ENCODE assay signal across 10 cellular contexts in the genomic region with DNA sequence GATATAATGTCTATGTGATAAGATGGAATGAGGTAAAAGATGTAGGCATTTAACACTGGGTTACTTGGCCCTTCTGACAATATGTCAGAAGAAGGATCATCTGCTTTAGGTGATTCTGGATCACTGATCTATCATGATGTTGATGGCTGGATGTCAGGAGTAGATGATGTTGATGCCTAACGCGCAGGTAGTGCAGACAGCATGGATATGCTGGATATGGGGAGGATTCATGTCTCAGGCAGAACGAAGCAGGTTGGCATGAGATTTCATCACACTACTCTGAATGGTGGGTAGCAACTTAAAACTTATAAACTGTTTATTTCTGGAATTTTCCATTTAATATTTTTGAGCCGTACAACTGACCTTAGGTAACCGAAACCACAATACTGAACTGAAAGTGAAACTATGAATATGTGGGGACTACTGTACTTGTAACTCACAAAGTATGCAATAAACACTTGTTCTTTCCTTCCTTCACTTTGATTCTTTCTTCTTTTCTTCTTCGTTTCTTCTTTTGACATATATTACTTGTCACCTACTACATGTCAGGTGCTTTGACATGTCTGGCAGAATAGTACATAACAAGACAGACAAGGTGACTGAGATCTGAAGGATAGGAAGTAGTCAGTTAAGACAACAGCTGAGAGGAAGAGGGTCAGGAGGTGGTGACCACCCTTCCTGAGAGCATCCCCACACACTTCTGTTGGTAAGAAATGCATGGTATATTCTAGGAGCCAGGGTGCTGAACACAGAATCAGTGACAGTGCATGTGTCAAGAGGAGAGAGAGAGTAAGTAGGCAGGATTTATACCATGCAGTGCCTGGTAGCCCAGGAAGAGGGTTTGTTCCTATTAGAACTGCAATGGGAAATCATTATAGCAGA.
A peak's percentile ranks its signal among the peaks of the same experiment; 100 is the strongest.
DNase-seq lines count a peak whose midpoint lies in the region; ATAC-seq, FAIRE-seq and TF ChIP-seq lines count a peak whose summit lies in the region.
"Had no signal": no experiment of that assay in that cellular context is flagged by ENCODE, and none has a peak within 500 bp of the region (broad histone marks: within the 10 kb centered on the region; RNA-seq: fewer than 3 reads in every experiment).

No MANE protein-coding gene starts in this region.

- TF ChIP-seq POLR2A in A549 (IDR thresholded peaks at IDR 0.05; ENCODE audit: low read length) = no peak

- TF ChIP-seq RAD21 in A549 (conservative IDR thresholded peaks at IDR 0.05 in 1 of 2, IDR thresholded peaks at IDR 0.05 in 1 of 2) = no peak

- H3K9me3 ChIP-seq in A549 (no peaks in the 10 kb centered on the region), A673 (ENCODE audit: low read depth, low read length, poor library complexity, severe bottlenecking) (no peaks in the 10 kb centered on the region), aorta (ENCODE audit: control insufficient read depth, low read length) (no peaks in the 10 kb centered on the region)

- H3K4me3 ChIP-seq in A549 (peak overlapping the region; percentile 26), choroid plexus epithelial cell (ENCODE audit: low read depth, low read length) (no peak overlapping the region), A673 (ENCODE audit: low read depth, low read length, poor library complexity, severe bottlenecking) (no peak overlapping the region), aorta (ENCODE audit: low read length in 2 of 2) (no peak overlapping the region)
- H3K4me3 ChIP-seq: K562 had no signal

- FAIRE-seq in A549 (lab: Jason Lieb, UNC) = no peak
- FAIRE-seq: K562 had no signal

- H3K4me2 ChIP-seq in A549 = peak overlapping the region; percentile 56

- intact Hi-C loops in A673 (cut with micrococcal nuclease; ENCODE audit: unreplicated experiment) = no loop called here
- intact Hi-C loops in aorta (cut with DNase I) = no loop called here

- no peak for DNase-seq in A549 (ENCODE audit: low read depth in 1 of 2, low spot score in 1 of 2)
- peak; percentile 39 for DNase-seq in choroid plexus epithelial cell (ENCODE audit: low read depth)
- DNase-seq in A673 (ENCODE audit: low spot score) = no peak
- no peak for DNase-seq in NCI-H526 treated with DMSO at 0.1 percent for 48 hours (lab: John Stamatoyannopoulos, UW)
- no peak for DNase-seq in substantia nigra (lab: John Stamatoyannopoulos, UW)
- no peak for DNase-seq in aorta
- DNase-seq: hippocampal formation had no signal

- no peak overlapping the region for H3K27ac ChIP-seq in A549
- H3K27ac ChIP-seq in A673 (ENCODE audit: low read depth, low read length, poor library complexity, severe bottlenecking) = no peak overlapping the region
- no peak overlapping the region for H3K27ac ChIP-seq in substantia nigra (ENCODE audit: low read depth, low read length, poor library complexity, severe bottlenecking)
- H3K27ac ChIP-seq in aorta (ENCODE audit: low read depth in 1 of 2, low read length in 2 of 2) = no peak overlapping the region

- H3K4me1 ChIP-seq in A549 (no peaks in the 10 kb centered on the region), A673 (ENCODE audit: insufficient read depth, low read length, poor library complexity, severe bottlenecking) (no peaks in the 10 kb centered on the region), aorta (ENCODE audit: control insufficient read depth in 1 of 2, insufficient read depth in 2 of 2, low read length in 2 of 2) (no peaks in the 10 kb centered on the region)

- 24% methylated on average over 6 of the region's 6 CpGs for WGBS in A549 (ENCODE audit: missing lambda C conversion rate)
- 84 to 88% methylated on average over 6 of the region's 6 CpGs for WGBS in aorta, 2 donors

- TF ChIP-seq EP300 in A549 (IDR thresholded peaks at IDR 0.05) = no peak

- H3K27me3 ChIP-seq in A673 (replicated peaks; ENCODE audit: insufficient read depth, low read depth, low read length, poor library complexity) = no peaks in the 10 kb centered on the region
- H3K27me3 ChIP-seq in aorta (ENCODE audit: control insufficient read depth in 1 of 2, insufficient read depth in 2 of 2, low read length in 1 of 2) = no peaks in the 10 kb centered on the region

- ATAC-seq in A549 (peak; percentile 30 to 58; a peak in 3 of 6 replicates), GM19025 (IDR thresholded peaks at IDR 0.05; ENCODE audit: low read depth, unreplicated experiment) (peak; percentile 61), HG03460 (IDR thresholded peaks at IDR 0.05; ENCODE audit: unreplicated experiment) (peak; percentile 69), aorta (ENCODE audit: low FRiP score) (no peak)
- ATAC-seq: K562 had no signal

- POLR2A ChIA-PET in A549 (lab: Yijun Ruan, JAX) (no interaction called here), A673 (lab: Charles Lee; ENCODE audit: low non-redundant PET) (no interaction called here)

- TF ChIP-seq CTCF in A549 (IDR thresholded peaks at IDR 0.05) = no peak
- no peak for TF ChIP-seq CTCF in choroid plexus epithelial cell (conservative IDR thresholded peaks at IDR 0.05; ENCODE audit: low read depth, low read length)
- TF ChIP-seq CTCF in A673 (conservative IDR thresholded peaks at IDR 0.05; ENCODE audit: low read depth, low read length) = no peak

- CTCF ChIA-PET in A549 (lab: Yijun Ruan, JAX) (interaction anchor here (0.6 kb wide), 1 partner anchor 1375 kb away, joined by 3 read pairs; no protein-coding TSS in a partner anchor), A673 (lab: Charles Lee) (no interaction called here)

- no TSS peak for BruUV-seq in A673 (replicated peaks; lab: Mats Ljungman, UMichigan)

- H3K36me3 ChIP-seq in A673 (ENCODE audit: insufficient read depth, low read length, poor library complexity, severe bottlenecking) = no peaks in the 10 kb centered on the region
- no peaks in the 10 kb centered on the region for H3K36me3 ChIP-seq in aorta (ENCODE audit: control insufficient read depth in 1 of 2, insufficient read depth in 2 of 2, low read length in 1 of 2)

TF ChIP-seq in A549, 52 proteins besides CTCF, POLR2A, EP300 and RAD21:
- TF ChIP-seq CEBPB (IDR thresholded peaks at IDR 0.05) (no peak), ZSCAN20 (CRISPR knock-in tag; IDR thresholded peaks at IDR 0.05) (no peak), PHF8 (IDR thresholded peaks at IDR 0.05; ENCODE audit: borderline replicate concordance, low read depth) (no peak), TFCP2L1 (CRISPR knock-in tag; IDR thresholded peaks at IDR 0.05) (no peak), HOXA7 (CRISPR knock-in tag; IDR thresholded peaks at IDR 0.05) (no peak), HDAC2 (IDR thresholded peaks at IDR 0.05) (no peak), NPAS2 (CRISPR knock-in tag; IDR thresholded peaks at IDR 0.05; ENCODE audit: borderline replicate concordance) (no peak), RARB (CRISPR knock-in tag; IDR thresholded peaks at IDR 0.05) (no peak)
- TF ChIP-seq, protein P1, sequence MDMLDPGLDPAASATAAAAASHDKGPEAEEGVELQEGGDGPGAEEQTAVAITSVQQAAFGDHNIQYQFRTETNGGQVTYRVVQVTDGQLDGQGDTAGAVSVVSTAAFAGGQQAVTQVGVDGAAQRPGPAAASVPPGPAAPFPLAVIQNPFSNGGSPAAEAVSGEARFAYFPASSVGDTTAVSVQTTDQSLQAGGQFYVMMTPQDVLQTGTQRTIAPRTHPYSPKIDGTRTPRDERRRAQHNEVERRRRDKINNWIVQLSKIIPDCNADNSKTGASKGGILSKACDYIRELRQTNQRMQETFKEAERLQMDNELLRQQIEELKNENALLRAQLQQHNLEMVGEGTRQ (IDR thresholded peaks at IDR 0.05) = no peak
- TF ChIP-seq, protein P2, sequence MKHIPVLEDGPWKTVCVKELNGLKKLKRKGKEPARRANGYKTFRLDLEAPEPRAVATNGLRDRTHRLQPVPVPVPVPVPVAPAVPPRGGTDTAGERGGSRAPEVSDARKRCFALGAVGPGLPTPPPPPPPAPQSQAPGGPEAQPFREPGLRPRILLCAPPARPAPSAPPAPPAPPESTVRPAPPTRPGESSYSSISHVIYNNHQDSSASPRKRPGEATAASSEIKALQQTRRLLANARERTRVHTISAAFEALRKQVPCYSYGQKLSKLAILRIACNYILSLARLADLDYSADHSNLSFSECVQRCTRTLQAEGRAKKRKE (CRISPR knock-in tag; IDR thresholded peaks at IDR 0.05; ENCODE audit: low read depth) = no peak
TF ChIP-seq in A549: peak in this region for 0.
